Comparison of ENCODE assay signal across 19 cellular contexts in genomic region chr1:25760871-25761270, GRCh38. TPM values are rescaled to one million over a fixed set of nuclear protein-coding genes. Genes with fewer than 3 reads are reported as not detected.
DNase-seq lines count a peak whose midpoint lies in the region; ATAC-seq and TF ChIP-seq lines count a peak whose summit lies in the region.
"Had no signal": no experiment of that assay in that cellular context is flagged by ENCODE, and none has a peak within 500 bp of the region (broad histone marks: within the 10 kb centered on the region; RNA-seq: fewer than 3 reads in every experiment).

No MANE protein-coding gene starts in this region.

- H3K4me3 ChIP-seq in BE2C (ENCODE audit: low read depth, low read length) (no peak overlapping the region), Peyer's patch (no peak overlapping the region), gastroesophageal sphincter (no peak overlapping the region)
- H3K4me3 ChIP-seq: GM12878, MG63, PC-9 had no signal

- peak; percentile 20 for DNase-seq in BE2C
- DNase-seq in CD4-positive, alpha-beta T cell: no peak
- no peak for DNase-seq in T-cell
- peak; percentile 47 for DNase-seq in cerebellum (ENCODE audit: low spot score)
- DNase-seq in NCI-H2107 treated with DMSO at 0.1 percent for 48 hours (lab: John Stamatoyannopoulos, UW; ENCODE audit: unreplicated experiment): no peak
- DNase-seq in germinal center (ENCODE audit: low spot score): no peak
- DNase-seq in Peyer's patch: no peak
- DNase-seq: CD4-positive, alpha-beta memory T cell; DND-41; GDM1; H9; Karpas-422; MG63; NCI-H1092 treated with DMSO at 0.1 percent for 48 hours; NCI-H748 treated with DMSO at 0.1 percent for 48 hours; PC-9; T-helper 1 cell had no signal

- no peak overlapping the region for H3K4me3 Mint-ChIP-seq in CD4-positive, alpha-beta T cell
- H3K4me3 Mint-ChIP-seq in T-cell: no peak overlapping the region
- H3K4me3 Mint-ChIP-seq: H9 had no signal

- H3K36me3 ChIP-seq in BE2C (no peaks in the 10 kb centered on the region), Peyer's patch (no peaks in the 10 kb centered on the region), gastroesophageal sphincter (peaks cover 0 to 57% of the 10 kb centered on the region in 2 donors)
- H3K36me3 ChIP-seq: MG63 had no signal

- no peaks in the 10 kb centered on the region for H3K27me3 Mint-ChIP-seq in CD4-positive, alpha-beta T cell
- no peaks in the 10 kb centered on the region for H3K27me3 Mint-ChIP-seq in T-cell
- H3K27me3 Mint-ChIP-seq: CD4-positive, alpha-beta memory T cell had no signal

- H3K27ac Mint-ChIP-seq in CD4-positive, alpha-beta T cell: peak overlapping the region; percentile 76
- H3K27ac Mint-ChIP-seq in T-cell: peak overlapping the region; percentile 43 to 68

- no peaks in the 10 kb centered on the region for H3K27me3 ChIP-seq in BE2C
- no peaks in the 10 kb centered on the region for H3K27me3 ChIP-seq in CD4-positive, alpha-beta T cell (ENCODE audit: control insufficient read depth, insufficient read depth, low read length)
- H3K27me3 ChIP-seq in Peyer's patch: no peaks in the 10 kb centered on the region
- no peaks in the 10 kb centered on the region for H3K27me3 ChIP-seq in gastroesophageal sphincter
- H3K27me3 ChIP-seq: MG63 had no signal

- ATAC-seq in CD4-positive, alpha-beta T cell (ENCODE audit: poor library complexity): no peak
- ATAC-seq in T-cell (replicated peaks in 1 of 4): no peak
- no peak for ATAC-seq in gastroesophageal sphincter
- ATAC-seq: GM12878 had no signal

- CTCF ChIA-PET in CD4-positive, alpha-beta T cell (lab: Charles Lee): no interaction called here
- CTCF ChIA-PET in T-cell (lab: Charles Lee): no interaction called here

- H3K9me3 Mint-ChIP-seq in CD4-positive, alpha-beta T cell: no peaks in the 10 kb centered on the region
- no peaks in the 10 kb centered on the region for H3K9me3 Mint-ChIP-seq in T-cell
- H3K9me3 Mint-ChIP-seq: CD4-positive, alpha-beta memory T cell; H9 had no signal

- peaks cover 86% of the 10 kb centered on the region for H3K36me3 Mint-ChIP-seq in CD4-positive, alpha-beta T cell (ENCODE audit: low read depth)
- H3K36me3 Mint-ChIP-seq in T-cell: peaks cover 26% of the 10 kb centered on the region

- TF ChIP-seq POLR2A in Peyer's patch (IDR thresholded peaks at IDR 0.05): no peak
- no peak for TF ChIP-seq POLR2A in gastroesophageal sphincter (IDR thresholded peaks at IDR 0.05)

- TF ChIP-seq EP300 in gastroesophageal sphincter (IDR thresholded peaks at IDR 0.05): no peak

- H3K9me3 ChIP-seq in BE2C (no peaks in the 10 kb centered on the region), Peyer's patch (no peaks in the 10 kb centered on the region), gastroesophageal sphincter (no peaks in the 10 kb centered on the region)
- H3K9me3 ChIP-seq in CD4-positive, alpha-beta T cell (ENCODE audit: control insufficient read depth, low read length): no peaks in the 10 kb centered on the region
- H3K9me3 ChIP-seq: MG63 had no signal

- peak overlapping the region; percentile 36 for H3K27ac ChIP-seq in CD4-positive, alpha-beta T cell (ENCODE audit: low read depth, low read length)
- H3K27ac ChIP-seq in Peyer's patch: no peak overlapping the region
- no peak overlapping the region for H3K27ac ChIP-seq in gastroesophageal sphincter
- H3K27ac ChIP-seq: PC-9 had no signal

- intact Hi-C loops in CD4-positive, alpha-beta T cell (cut with DNase I, micrococcal nuclease): no loop called here

- POLR2A ChIA-PET in CD4-positive, alpha-beta T cell (lab: Charles Lee): no interaction called here
- POLR2A ChIA-PET in T-cell (lab: Charles Lee): no interaction called here

- TF ChIP-seq CTCF in BE2C (IDR thresholded peaks at IDR 0.05; ENCODE audit: low read depth, low read length): no peak
- TF ChIP-seq CTCF in CD4-positive, alpha-beta T cell (IDR thresholded peaks at IDR 0.05): no peak
- no peak for TF ChIP-seq CTCF in Peyer's patch (IDR thresholded peaks at IDR 0.05)
- no peak for TF ChIP-seq CTCF in gastroesophageal sphincter (IDR thresholded peaks at IDR 0.05)

- peaks cover 31% of the 10 kb centered on the region for H3K4me1 Mint-ChIP-seq in CD4-positive, alpha-beta T cell (ENCODE audit: low read depth)
- peaks cover 18 to 21% (median 18%) of the 10 kb centered on the region in 3 donors for H3K4me1 Mint-ChIP-seq in T-cell

- WGBS in gastroesophageal sphincter (ENCODE audit: low coverage in 1 of 2), 2 donors: 58 to 67% methylated on average over 3 to 4 of the region's 5 CpGs

- H3K4me1 ChIP-seq in BE2C: peaks cover 6% of the 10 kb centered on the region; the same call in 1 of the 2 replicates
- no peaks in the 10 kb centered on the region for H3K4me1 ChIP-seq in Peyer's patch
- peaks cover 0 to 4% (median 0%) of the 10 kb centered on the region in 3 donors for H3K4me1 ChIP-seq in gastroesophageal sphincter

RNA-seq across cellular contexts. Expression of gene SELENON, which starts 39.1 kb away (rescaled TPM):
- 19.0 TPM for polyA plus RNA-seq in BE2C (2012; ENCODE audit: insufficient read depth, insufficient read length, low read depth)
- total RNA-seq in CD4-positive, alpha-beta T cell: 10 to 100 TPM; 25.3 to 25.7 TPM
- total RNA-seq in T-cell (10 to 100 TPM; 22.4 to 28.9 (median 25.9) TPM), cerebellum (21.6 TPM), Peyer's patch (10 to 100 TPM; 16.1 to 30.1 (median 22.0) TPM), gastroesophageal sphincter (10 to 100 TPM; 33.5 to 82.8 (median 39.4) TPM)

RNA-seq across cellular contexts. Expression of gene MTFR1L, which starts 58.9 kb away (rescaled TPM):
- polyA plus RNA-seq in BE2C (2012; ENCODE audit: insufficient read depth, insufficient read length, low read depth): 46.7 TPM
- 10 to 100 TPM; 25.5 to 28.0 TPM for total RNA-seq in CD4-positive, alpha-beta T cell
- total RNA-seq in T-cell (10 to 100 TPM; 39.6 to 48.1 (median 41.6) TPM), cerebellum (39.0 TPM), Peyer's patch (100 to 1,000 TPM; 122 to 173 (median 131) TPM), gastroesophageal sphincter (100 to 1,000 TPM in 2 of 4 donors, 10 to 100 TPM in 2; 83.2 to 128 (median 101) TPM)

Comparison
In these comparisons a context has a peak if more than half of its experiments do, and no peak if none do; other contexts are left out.
1. DNase-seq: peak in BE2C (single experiment) and cerebellum (single experiment); none in CD4-positive, alpha-beta T cell (0 of 10), T-cell (0 of 34), NCI-H2107 treated with DMSO at 0.1 percent for 48 hours (single experiment), germinal center (single experiment) and Peyer's patch (0 of 3).